Comparison of ENCODE assay signal across 8 cellular contexts in the genomic region with DNA sequence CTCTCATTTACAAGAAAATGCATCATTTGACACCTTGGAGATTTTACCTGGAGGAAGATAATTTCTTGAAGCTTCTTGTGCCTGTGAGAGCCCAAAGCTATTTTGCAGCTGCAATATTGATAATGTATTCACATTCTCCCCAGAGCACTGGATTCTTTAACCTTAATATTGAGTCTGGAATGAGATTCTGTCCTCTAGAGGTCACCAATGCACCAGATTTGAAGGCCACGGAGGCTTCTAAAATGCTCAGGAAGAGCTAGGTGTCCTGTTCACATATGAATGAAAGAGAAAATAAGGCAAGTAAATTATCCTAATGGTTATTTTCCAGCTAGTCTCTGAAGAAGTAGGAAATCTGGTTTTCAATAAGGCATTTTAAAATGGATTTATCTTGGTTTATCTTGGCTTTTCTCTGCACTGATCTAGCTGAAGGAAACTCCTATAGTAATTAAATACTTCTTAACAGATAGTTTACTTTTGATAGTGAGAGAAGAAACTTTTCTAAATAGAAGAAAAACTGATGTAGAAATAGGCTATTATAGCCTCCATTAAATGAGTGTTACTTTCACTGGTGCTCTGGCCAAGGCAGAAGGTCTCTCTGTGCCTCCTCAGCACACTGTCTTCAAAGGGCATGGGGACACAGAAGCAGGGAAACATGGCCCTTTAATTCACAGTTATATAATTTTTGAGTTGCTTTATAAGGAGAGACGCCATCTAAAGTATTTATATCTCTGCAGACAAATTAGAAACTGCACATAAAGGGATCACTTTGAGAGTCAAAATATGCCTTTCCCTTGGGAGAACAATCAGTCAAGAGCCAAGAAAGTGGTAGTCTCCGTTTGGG.
DNase-seq lines count a peak whose midpoint lies in the region; ATAC-seq, FAIRE-seq and TF ChIP-seq lines count a peak whose summit lies in the region.

No MANE protein-coding gene starts in this region.

- no peak overlapping the region for H3K4me3 Mint-ChIP-seq in CD4-positive, CD25-positive, alpha-beta regulatory T cell

- no peak overlapping the region for H3K27ac ChIP-seq in CD4-positive, CD25-positive, alpha-beta regulatory T cell (ENCODE audit: insufficient read depth, low read length, poor library complexity, severe bottlenecking)
- H3K27ac ChIP-seq in KMS-11 = no peak overlapping the region
- H3K27ac ChIP-seq in SJSA1 = peak overlapping the region; percentile 54

- H3K4me1 ChIP-seq in CD4-positive, CD25-positive, alpha-beta regulatory T cell (ENCODE audit: control insufficient read depth, insufficient read depth, low read length, poor library complexity, severe bottlenecking) = no peaks in the 10 kb centered on the region
- H3K4me1 ChIP-seq in KMS-11 (ENCODE audit: low read depth, poor library complexity, severe bottlenecking) = no peaks in the 10 kb centered on the region
- H3K4me1 ChIP-seq in SJSA1 (replicated peaks) = peaks cover 53% of the 10 kb centered on the region

- TF ChIP-seq CTCF in KMS-11 (conservative IDR thresholded peaks at IDR 0.05; ENCODE audit: low read depth, low read length) = peak; percentile 81
- TF ChIP-seq CTCF in epithelial cell of proximal tubule (conservative IDR thresholded peaks at IDR 0.05; ENCODE audit: low read depth, low read length) = peak; percentile 75

- no peak for ATAC-seq in CD4-positive, CD25-positive, alpha-beta regulatory T cell (ENCODE audit: low read depth in 2 of 2)

- H3K9me3 ChIP-seq in CD4-positive, CD25-positive, alpha-beta regulatory T cell (ENCODE audit: control insufficient read depth in 2 of 2, low read length in 2 of 2) = no peaks in the 10 kb centered on the region
- H3K9me3 ChIP-seq in SJSA1 (replicated peaks) = no peaks in the 10 kb centered on the region

- H2AFZ ChIP-seq in KMS-11 (ENCODE audit: low read depth) = no peak overlapping the region

- peak; percentile 75 for FAIRE-seq in GM18507 (lab: Jason Lieb, UNC)

- H3K27me3 ChIP-seq in CD4-positive, CD25-positive, alpha-beta regulatory T cell (ENCODE audit: control insufficient read depth, insufficient read depth, low read length) = no peaks in the 10 kb centered on the region
- H3K27me3 ChIP-seq in KMS-11 (ENCODE audit: insufficient read depth, low read depth) = no peaks in the 10 kb centered on the region; the same call in 1 of the 2 replicates
- no peaks in the 10 kb centered on the region for H3K27me3 ChIP-seq in SJSA1 (replicated peaks)

- peaks cover 0 to 2% (median 0%) of the 10 kb centered on the region in 7 donors for H3K9me3 Mint-ChIP-seq in CD4-positive, CD25-positive, alpha-beta regulatory T cell

- H3K27me3 Mint-ChIP-seq in CD4-positive, CD25-positive, alpha-beta regulatory T cell = peaks cover 4% of the 10 kb centered on the region

- no peak overlapping the region for H3K4me2 ChIP-seq in KMS-11

- no peak overlapping the region for H3K4me3 ChIP-seq in CD4-positive, CD25-positive, alpha-beta regulatory T cell (ENCODE audit: low read depth, low read length)
- H3K4me3 ChIP-seq in KMS-11 (IDR thresholded peaks at IDR 0.05; ENCODE audit: insufficient read depth, low read depth, low read length) (no peak overlapping the region), SJSA1 (no peak overlapping the region), epithelial cell of proximal tubule (ENCODE audit: low read depth, low read length) (no peak overlapping the region)

- no peaks in the 10 kb centered on the region for H3K79me2 ChIP-seq in KMS-11 (ENCODE audit: insufficient read depth, low read depth)

- H4K20me1 ChIP-seq in KMS-11 (ENCODE audit: insufficient read depth) = no peaks in the 10 kb centered on the region

- H3K36me3 ChIP-seq in CD4-positive, CD25-positive, alpha-beta regulatory T cell (ENCODE audit: control insufficient read depth, insufficient read depth, low read length) = no peaks in the 10 kb centered on the region
- H3K36me3 ChIP-seq in KMS-11 (ENCODE audit: insufficient read depth) (no peaks in the 10 kb centered on the region), SJSA1 (no peaks in the 10 kb centered on the region)

- DNase-seq in CD4-positive, CD25-positive, alpha-beta regulatory T cell = peak in 2 of 3 donors; percentile 15 to 45
- DNase-seq in GM18507 (ENCODE audit: extremely low spot score, insufficient read length, low read depth) (no peak), SJSA1 (ENCODE audit: low read depth in 1 of 2, low spot score in 2 of 2) (peak; percentile 64 to 79), epithelial cell of proximal tubule (ENCODE audit: low read depth) (peak; percentile 52), midbrain (lab: John Stamatoyannopoulos, UW) (peak; percentile 79), germinal center (ENCODE audit: low spot score) (no peak)
- DNase-seq in activated T-cell treated with anti-CD3 and anti-CD28 coated beads, Interleukin-2, amount 50 U/mL, for 48 hours = no peak

- no peak overlapping the region for H3K9ac ChIP-seq in KMS-11

- no peaks in the 10 kb centered on the region for H3K36me3 Mint-ChIP-seq in CD4-positive, CD25-positive, alpha-beta regulatory T cell

- no peak overlapping the region for H3K27ac Mint-ChIP-seq in CD4-positive, CD25-positive, alpha-beta regulatory T cell

- no peaks in the 10 kb centered on the region for H3K4me1 Mint-ChIP-seq in CD4-positive, CD25-positive, alpha-beta regulatory T cell

Comparison
In these comparisons a context has a peak if more than half of its experiments do, and no peak if none do; other contexts are left out.
1. DNase-seq: peak in CD4-positive, CD25-positive, alpha-beta regulatory T cell (2 of 3), SJSA1 (2 of 2), epithelial cell of proximal tubule (single experiment) and midbrain (single experiment); none in GM18507 (single experiment), activated T-cell treated with anti-CD3 and anti-CD28 coated beads, Interleukin-2, amount 50 U/mL, for 48 hours (0 of 2) and germinal center (single experiment).